9 cellular contexts compared by ENCODE assay signal in the genomic region with DNA sequence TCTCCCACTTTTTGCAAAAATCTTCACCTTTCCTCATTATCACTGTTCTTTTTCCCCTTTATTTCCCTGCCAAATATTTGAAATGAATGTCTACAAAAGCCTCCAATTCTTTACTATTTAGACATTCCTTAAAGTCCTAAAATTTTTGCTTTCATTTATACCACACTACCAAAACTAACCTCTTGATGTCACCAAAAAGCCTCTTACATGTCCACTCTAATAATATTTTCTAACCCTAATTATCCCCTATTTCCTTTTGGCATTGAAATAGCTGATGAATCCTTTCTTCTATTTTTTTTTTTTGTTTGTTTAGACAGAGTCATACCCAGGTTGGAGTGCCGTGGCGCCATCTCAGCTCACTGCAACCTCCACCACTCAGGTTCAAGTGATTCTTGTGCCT. TPM values are rescaled to one million over a fixed set of nuclear protein-coding genes. Genes with fewer than 3 reads are reported as not detected.
DNase-seq lines count a peak whose midpoint lies in the region; ATAC-seq and TF ChIP-seq lines count a peak whose summit lies in the region.
"Had no signal": no experiment of that assay in that cellular context is flagged by ENCODE, and none has a peak within 500 bp of the region (broad histone marks: within the 10 kb centered on the region; RNA-seq: fewer than 3 reads in every experiment).

No MANE protein-coding gene starts in this region.

- peak; percentile 1 for DNase-seq in Caki2 (ENCODE audit: low read depth)
- DNase-seq in HT-29 (ENCODE audit: low spot score), result peak; percentile 11
- DNase-seq in kidney glomerular epithelial cell (lab: John Stamatoyannopoulos, UW), result peak; percentile 12
- DNase-seq in NCI-H2171 treated with DMSO at 0.1 percent for 48 hours (lab: John Stamatoyannopoulos, UW), result no peak
- DNase-seq in NCI-H1694 treated with DMSO at 0.1 percent for 48 hours (lab: John Stamatoyannopoulos, UW), result no peak
- DNase-seq in activated CD8-positive, alpha-beta memory T cell treated with anti-CD3 and anti-CD28 coated beads, Interleukin-2, amount 50 U/mL, for 48 hours, result no peak
- DNase-seq: activated CD4-positive, alpha-beta T cell treated with anti-CD3 and anti-CD28 coated beads, Interleukin-2, amount 50 U/mL, for 1 hour had no signal

- in situ Hi-C loops in Caki2 (cut with HindIII; ENCODE audit: low pct_unique_long_range_greater_than_20kb, low sequenced_read_pairs), result no loop called here

- ATAC-seq in SK-N-SH treated with all-trans-retinoic acid at 6 μM for 48 hours (peak; percentile 56; the same call in 2 of the 3 replicates), HG03175 (IDR thresholded peaks at IDR 0.05; ENCODE audit: unreplicated experiment) (no peak)

TF ChIP-seq in SK-N-SH treated with all-trans-retinoic acid at 6 μM for 48 hours, 23 proteins besides CTCF, POLR2A, EP300 and RAD21:
- TF ChIP-seq ZFP3 (CRISPR knock-in tag; IDR thresholded peaks at IDR 0.05), result no peak
- TF ChIP-seq TCF4 (CRISPR knock-in tag; IDR thresholded peaks at IDR 0.05; ENCODE audit: borderline replicate concordance), result no peak
- TF ChIP-seq ZNF565 (CRISPR knock-in tag; conservative IDR thresholded peaks at IDR 0.05; ENCODE audit: low read depth), result no peak
- TF ChIP-seq, protein P1, sequence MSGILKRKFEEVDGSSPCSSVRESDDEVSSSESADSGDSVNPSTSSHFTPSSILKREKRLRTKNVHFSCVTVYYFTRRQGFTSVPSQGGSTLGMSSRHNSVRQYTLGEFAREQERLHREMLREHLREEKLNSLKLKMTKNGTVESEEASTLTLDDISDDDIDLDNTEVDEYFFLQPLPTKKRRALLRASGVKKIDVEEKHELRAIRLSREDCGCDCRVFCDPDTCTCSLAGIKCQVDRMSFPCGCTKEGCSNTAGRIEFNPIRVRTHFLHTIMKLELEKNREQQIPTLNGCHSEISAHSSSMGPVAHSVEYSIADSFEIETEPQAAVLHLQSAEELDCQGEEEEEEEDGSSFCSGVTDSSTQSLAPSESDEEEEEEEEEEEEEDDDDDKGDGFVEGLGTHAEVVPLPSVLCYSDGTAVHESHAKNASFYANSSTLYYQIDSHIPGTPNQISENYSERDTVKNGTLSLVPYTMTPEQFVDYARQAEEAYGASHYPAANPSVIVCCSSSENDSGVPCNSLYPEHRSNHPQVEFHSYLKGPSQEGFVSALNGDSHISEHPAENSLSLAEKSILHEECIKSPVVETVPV (CRISPR knock-in tag; IDR thresholded peaks at IDR 0.05), result no peak
- TF ChIP-seq CSDC2 (CRISPR knock-in tag; IDR thresholded peaks at IDR 0.05), result no peak
- TF ChIP-seq ARNTL (CRISPR knock-in tag; IDR thresholded peaks at IDR 0.05; ENCODE audit: borderline replicate concordance, low read depth), result no peak
- no peak for TF ChIP-seq ZNF70 (CRISPR knock-in tag; IDR thresholded peaks at IDR 0.05)
- no peak for TF ChIP-seq ZFP30 (CRISPR knock-in tag; IDR thresholded peaks at IDR 0.05)
TF ChIP-seq in SK-N-SH treated with all-trans-retinoic acid at 6 μM for 48 hours: peak in this region for 0.

RNA-seq across cellular contexts. Expression of a gene that starts 32.3 kb away (rescaled TPM):
- 0.96 and 6.8 TPM in 2 replicates for total RNA-seq in Caki2 (2014; rRNA removed; shearing (Covaris generic); ENCODE audit: low replicate concordance)
- total RNA-seq in HT-29 (2014; rRNA removed; shearing (Covaris generic)), result not detected in 2 replicates

RNA-seq across cellular contexts. Expression of a gene that starts 38.5 kb away (rescaled TPM):
- 2.6 and 4.5 TPM in 2 replicates for total RNA-seq in Caki2 (2014; rRNA removed; shearing (Covaris generic); ENCODE audit: low replicate concordance)
- 9.9 and 11.3 TPM in 2 replicates for total RNA-seq in HT-29 (2014; rRNA removed; shearing (Covaris generic))

RNA-seq across cellular contexts. Expression of a gene that starts 50.4 kb away (rescaled TPM):
- 1.5 TPM in 1 of 2 replicates, not detected in the other for total RNA-seq in Caki2 (2014; rRNA removed; shearing (Covaris generic); ENCODE audit: low replicate concordance)
- 1.1 and 1.7 TPM in 2 replicates for total RNA-seq in HT-29 (2014; rRNA removed; shearing (Covaris generic))

Comparison
In these comparisons a context has a peak if more than half of its experiments do, and no peak if none do; other contexts are left out.
1. DNase-seq: peak in Caki2 (single experiment), HT-29 (single experiment) and kidney glomerular epithelial cell (single experiment); none in NCI-H2171 treated with DMSO at 0.1 percent for 48 hours (single experiment), NCI-H1694 treated with DMSO at 0.1 percent for 48 hours (single experiment) and activated CD8-positive, alpha-beta memory T cell treated with anti-CD3 and anti-CD28 coated beads, Interleukin-2, amount 50 U/mL, for 48 hours (single experiment).